In genomic region chr3:188097786-188098185, GRCh38 we compare ENCODE assay signal across 27 cellular contexts. TPM values are rescaled to one million over a fixed set of nuclear protein-coding genes. Genes with fewer than 3 reads are reported as not detected.
A peak's percentile ranks its signal among the peaks of the same experiment; 100 is the strongest.
DNase-seq lines count a peak whose midpoint lies in the region; ATAC-seq lines count a peak whose summit lies in the region.
"Had no signal": no experiment of that assay in that cellular context is flagged by ENCODE, and none has a peak within 500 bp of the region (broad histone marks: within the 10 kb centered on the region; RNA-seq: fewer than 3 reads in every experiment).

No MANE protein-coding gene starts in this region.

- H3K14ac ChIP-seq in neuronal stem cell (ENCODE audit: low read length): no peak overlapping the region

- no peaks in the 10 kb centered on the region for H3K9me3 ChIP-seq in right cardiac atrium (ENCODE audit: control insufficient read depth, low read length)
- peaks cover 0 to 2% of the 10 kb centered on the region in 2 donors for H3K9me3 ChIP-seq in neuronal stem cell (replicated peaks in 1 of 2; ENCODE audit: control insufficient read depth in 2 of 2, insufficient read depth in 1 of 2, low read depth in 1 of 2, low read length in 2 of 2)
- H3K9me3 ChIP-seq: HAP-1 had no signal

- no peak overlapping the region for H3K4me2 ChIP-seq in neuronal stem cell (ENCODE audit: insufficient read depth, low read length, poor library complexity, severe bottlenecking)

- no peaks in the 10 kb centered on the region for H3K27me3 ChIP-seq in right cardiac atrium (ENCODE audit: control insufficient read depth, insufficient read depth)
- H3K27me3 ChIP-seq in neuronal stem cell (ENCODE audit: control insufficient read depth in 3 of 3, insufficient read depth in 3 of 3, low read depth in 1 of 3, low read length in 3 of 3): peaks cover 0 to 6% (median 0%) of the 10 kb centered on the region in 3 experiments
- H3K27me3 ChIP-seq: transverse colon had no signal

- no peak overlapping the region for H4K8ac ChIP-seq in neuronal stem cell (ENCODE audit: low read depth, low read length)

- peaks cover 8 to 14% of the 10 kb centered on the region in 2 donors for H3K9me3 Mint-ChIP-seq in stimulated activated naive B cell treated with anti-CD40 and anti-IgM and Interleukin-4, amounts not matched to agents 10 μg/mL and 1 μg/mL and 100 μg/mL, for 72 hours
- H3K9me3 Mint-ChIP-seq: activated naive CD4-positive, alpha-beta T cell treated with anti-CD3 and anti-CD28 coated beads, Interleukin-2, amount 50 U/mL, for 24 hours had no signal

- H3K18ac ChIP-seq in neuronal stem cell (ENCODE audit: low read length): no peak overlapping the region

- H2AK5ac ChIP-seq in neuronal stem cell (ENCODE audit: low read depth, low read length): no peak overlapping the region

- no peaks in the 10 kb centered on the region for H3K79me1 ChIP-seq in neuronal stem cell (ENCODE audit: low read depth, low read length)

- no peak overlapping the region for H2BK5ac ChIP-seq in neuronal stem cell (ENCODE audit: low read length)

- H3K4me1 ChIP-seq in right cardiac atrium (ENCODE audit: control insufficient read depth, insufficient read depth, low read length): no peaks in the 10 kb centered on the region
- H3K4me1 ChIP-seq in neuronal stem cell (ENCODE audit: control insufficient read depth in 2 of 2, insufficient read depth in 1 of 2, low read depth in 1 of 2, low read length in 2 of 2): no peaks in the 10 kb centered on the region
- H3K4me1 ChIP-seq: HAP-1, transverse colon had no signal

- no peak overlapping the region for H3K23ac ChIP-seq in neuronal stem cell (ENCODE audit: low read depth, low read length, poor library complexity)

- no peak overlapping the region for H2BK120ac ChIP-seq in neuronal stem cell (ENCODE audit: low read depth, low read length)

- DNase-seq in MV-4-11 (lab: John Stamatoyannopoulos, UW): peak; percentile 92
- DNase-seq in SKM-1 treated with dmso at 0.1 percent for 144 hours (lab: John Stamatoyannopoulos, UW; ENCODE audit: unreplicated experiment): peak; percentile 62
- DNase-seq in right cardiac atrium: no peak
- DNase-seq in stimulated activated naive B cell treated with anti-CD40 and anti-IgM and Interleukin-4, amounts not matched to agents 10 μg/mL and 1 μg/mL and 100 μg/mL, for 72 hours: peak; percentile 65
- DNase-seq in NK-92 (lab: John Stamatoyannopoulos, UW; ENCODE audit: unreplicated experiment): no peak
- no peak for DNase-seq in neuronal stem cell (ENCODE audit: low spot score)
- DNase-seq: activated CD8-positive, alpha-beta T cell treated with anti-CD3 and anti-CD28 coated beads, Interleukin-2, amount 10 ng/mL, durations not matched to agents 7 days and 5 days; activated T-cell treated with anti-CD3 and anti-CD28 coated beads, Interleukin-2, amount 50 U/mL, for 24 hours; cerebellar nuclear complex; COR-L47; DND-41; kidney glomerular epithelial cell; NCI-H1092; NCI-H2081; NCI-H510A; posterior cingulate gyrus; SHP77 treated with DMSO at 0.1 percent for 48 hours; small intestine; stimulated activated naive CD8-positive, alpha-beta T cell treated with anti-CD3 and anti-CD28 coated beads, Interleukin-15, Interleukin-2, amounts not matched to agents 100 U/mL and 50 U/mL, for 24 hours; transverse colon had no signal

- ATAC-seq in right cardiac atrium (peak; percentile 54 to 72), HG03432 (IDR thresholded peaks at IDR 0.05; ENCODE audit: unreplicated experiment) (no peak)
- peak; percentile 96 for ATAC-seq in stimulated activated naive B cell treated with anti-CD40 and anti-IgM and Interleukin-4, amounts not matched to agents 10 μg/mL and 1 μg/mL and 100 μg/mL, for 72 hours (replicated peaks)
- ATAC-seq: activated CD8-positive, alpha-beta T cell treated with anti-CD3 and anti-CD28 coated beads, Interleukin-2, amount 10 ng/mL, durations not matched to agents 7 days and 5 days; K562; stimulated activated naive CD8-positive, alpha-beta T cell treated with anti-CD3 and anti-CD28 coated beads, Interleukin-15, Interleukin-2, amounts not matched to agents 100 U/mL and 50 U/mL, for 24 hours; WTC11 had no signal

- peak overlapping the region; percentile 41 to 56 for H3K4me3 Mint-ChIP-seq in stimulated activated naive B cell treated with anti-CD40 and anti-IgM and Interleukin-4, amounts not matched to agents 10 μg/mL and 1 μg/mL and 100 μg/mL, for 72 hours
- H3K4me3 Mint-ChIP-seq: activated CD8-positive, alpha-beta T cell treated with anti-CD3 and anti-CD28 coated beads, Interleukin-2, amount 10 ng/mL, durations not matched to agents 7 days and 5 days; activated naive CD4-positive, alpha-beta T cell treated with anti-CD3 and anti-CD28 coated beads, Interleukin-2, amount 50 U/mL, for 24 hours; activated T-cell treated with anti-CD3 and anti-CD28 coated beads, Interleukin-2, amount 50 U/mL, for 24 hours; nephron; WTC11 had no signal

- H3K36me3 Mint-ChIP-seq in stimulated activated naive B cell treated with anti-CD40 and anti-IgM and Interleukin-4, amounts not matched to agents 10 μg/mL and 1 μg/mL and 100 μg/mL, for 72 hours: peaks cover 7 to 13% of the 10 kb centered on the region in 2 donors
- H3K36me3 Mint-ChIP-seq: activated naive CD4-positive, alpha-beta T cell treated with anti-CD3 and anti-CD28 coated beads, Interleukin-2, amount 50 U/mL, for 24 hours had no signal

- H2BK15ac ChIP-seq in neuronal stem cell (ENCODE audit: low read length): no peak overlapping the region

- WGBS in right cardiac atrium: 53% methylated on average over 7 of the region's 7 CpGs
- WGBS in neuronal stem cell (ENCODE audit: extremely low coverage in 2 of 2, insufficient read length in 2 of 2, insufficient replicate concordance in 1 of 2), 2 donors: no CpG with 5 or more reads among the region's 7 CpGs

- no peak overlapping the region for H3K4ac ChIP-seq in neuronal stem cell (ENCODE audit: low read length)

- H3K36me3 ChIP-seq in neuronal stem cell (replicated peaks in 1 of 2; ENCODE audit: control insufficient read depth in 2 of 2, insufficient read depth in 2 of 2, low read length in 2 of 2): no peaks in the 10 kb centered on the region
- H3K36me3 ChIP-seq: HAP-1, transverse colon had no signal

- no peak overlapping the region for H2AFZ ChIP-seq in neuronal stem cell (ENCODE audit: low read length)

- H3K4me1 Mint-ChIP-seq in stimulated activated naive B cell treated with anti-CD40 and anti-IgM and Interleukin-4, amounts not matched to agents 10 μg/mL and 1 μg/mL and 100 μg/mL, for 72 hours: peaks cover 14 to 47% of the 10 kb centered on the region in 2 donors
- H3K4me1 Mint-ChIP-seq: activated naive CD4-positive, alpha-beta T cell treated with anti-CD3 and anti-CD28 coated beads, Interleukin-2, amount 50 U/mL, for 24 hours; nephron; WTC11 had no signal

- no peak overlapping the region for H3K9ac ChIP-seq in neuronal stem cell (ENCODE audit: low read depth, low read length, poor library complexity)

- H3K27ac ChIP-seq in right cardiac atrium (ENCODE audit: low read length) (peak overlapping the region; percentile 38), neuronal stem cell (replicated peaks; ENCODE audit: low read length) (no peak overlapping the region)
- H3K27ac ChIP-seq: epithelial cell of prostate, transverse colon had no signal

- H3K27me3 Mint-ChIP-seq in stimulated activated naive B cell treated with anti-CD40 and anti-IgM and Interleukin-4, amounts not matched to agents 10 μg/mL and 1 μg/mL and 100 μg/mL, for 72 hours: no peaks in the 10 kb centered on the region
- H3K27me3 Mint-ChIP-seq: activated naive CD4-positive, alpha-beta T cell treated with anti-CD3 and anti-CD28 coated beads, Interleukin-2, amount 50 U/mL, for 24 hours; activated T-cell treated with anti-CD3 and anti-CD28 coated beads, Interleukin-2, amount 50 U/mL, for 24 hours had no signal

- H3K27ac Mint-ChIP-seq in stimulated activated naive B cell treated with anti-CD40 and anti-IgM and Interleukin-4, amounts not matched to agents 10 μg/mL and 1 μg/mL and 100 μg/mL, for 72 hours: peak overlapping the region; percentile 80
- H3K27ac Mint-ChIP-seq: activated CD8-positive, alpha-beta T cell treated with anti-CD3 and anti-CD28 coated beads, Interleukin-2, amount 10 ng/mL, durations not matched to agents 7 days and 5 days; activated naive CD4-positive, alpha-beta T cell treated with anti-CD3 and anti-CD28 coated beads, Interleukin-2, amount 50 U/mL, for 24 hours; activated T-cell treated with anti-CD3 and anti-CD28 coated beads, Interleukin-2, amount 50 U/mL, for 24 hours; nephron; WTC11 had no signal

- H3K4me3 ChIP-seq in right cardiac atrium (ENCODE audit: low read length) (no peak overlapping the region), neuronal stem cell (ENCODE audit: low read length in 2 of 2) (no peak overlapping the region)
- H3K4me3 ChIP-seq: HAP-1, K562, transverse colon had no signal

- H4K91ac ChIP-seq in neuronal stem cell (ENCODE audit: low read depth, low read length, poor library complexity): no peak overlapping the region

- intact Hi-C loops in right cardiac atrium (cut with DNase I): no loop called here

- H2BK12ac ChIP-seq in neuronal stem cell (ENCODE audit: low read length): no peak overlapping the region

RNA-seq across cellular contexts. Expression of gene LPP, which starts 56.2 kb away (rescaled TPM):
- 100 to 1,000 TPM; 141 to 205 (median 171) TPM for total RNA-seq in right cardiac atrium
- 14.5 TPM for polyA plus RNA-seq in right cardiac atrium
- polyA plus RNA-seq in neuronal stem cell (2013, experiment 1 of 2): 9.2 TPM
- 10.2 TPM for polyA plus RNA-seq in neuronal stem cell (2013, experiment 2 of 2)
- polyA plus RNA-seq: K562 had no signal

Comparison
In these comparisons a context has a peak if more than half of its experiments do, and no peak if none do; other contexts are left out.
1. DNase-seq: peak in MV-4-11 (single experiment), SKM-1 treated with dmso at 0.1 percent for 144 hours (single experiment) and stimulated activated naive B cell treated with anti-CD40 and anti-IgM and Interleukin-4, amounts not matched to agents 10 μg/mL and 1 μg/mL and 100 μg/mL, for 72 hours (single experiment); none in right cardiac atrium (0 of 3), NK-92 (single experiment) and neuronal stem cell (single experiment).